In the genomic region with DNA sequence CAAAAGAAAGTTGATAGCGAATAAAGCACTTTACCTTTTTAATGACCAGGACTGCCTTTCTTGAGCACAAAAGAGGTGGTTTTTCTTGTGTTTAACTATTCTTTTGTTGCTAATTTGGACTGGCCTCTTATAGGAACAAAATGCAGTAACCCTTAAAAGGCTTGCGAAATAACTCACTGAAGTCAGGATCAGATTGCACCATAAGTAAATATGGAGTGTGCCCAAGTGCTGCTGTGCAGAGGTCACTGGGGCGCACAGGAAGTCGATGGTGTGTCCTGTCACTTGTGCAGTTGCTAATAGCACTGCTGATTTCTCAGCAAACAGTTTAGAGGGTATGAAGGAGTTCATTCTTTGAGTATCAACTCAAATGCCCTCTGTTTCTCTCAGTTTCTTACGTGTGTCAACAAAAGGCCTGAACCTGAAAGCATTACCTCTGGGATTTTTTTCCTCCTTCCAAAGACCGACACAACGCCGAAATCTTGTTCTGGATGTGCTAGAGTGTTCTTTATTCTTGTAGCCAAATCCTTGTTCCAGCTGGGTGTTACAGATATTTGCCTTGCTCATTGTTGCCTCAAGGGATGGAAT, we compare ENCODE assay signal across 1 cellular context.
TF ChIP-seq lines count a peak whose summit lies in the region.

No MANE protein-coding gene starts in this region.

TF ChIP-seq in HepG2, 621 proteins besides CTCF, POLR2A, EP300 and RAD21 (continued from another document and continues in another):
- TF ChIP-seq ZNF180 (CRISPR knock-in tag; IDR thresholded peaks at IDR 0.05; ENCODE audit: borderline replicate concordance, low read depth) (no peak), ZFX (CRISPR knock-in tag; IDR thresholded peaks at IDR 0.05; ENCODE audit: low read depth) (peak; percentile 39; the same call in 1 of the 2 replicates), ZNF724P (CRISPR knock-in tag; IDR thresholded peaks at IDR 0.05; ENCODE audit: borderline replicate concordance) (no peak), RXRA (CRISPR knock-in tag; IDR thresholded peaks at IDR 0.05) (peak; percentile 99), RARG (CRISPR knock-in tag; IDR thresholded peaks at IDR 0.05; ENCODE audit: low read depth) (no peak), HNRNPUL1 (IDR thresholded peaks at IDR 0.05; ENCODE audit: low read depth, low read length) (no peak), DR1 (CRISPR knock-in tag; IDR thresholded peaks at IDR 0.05) (no peak), CREM (IDR thresholded peaks at IDR 0.05) (peak; percentile 96), CREM (CRISPR knock-in tag; IDR thresholded peaks at IDR 0.05) (no peak), MZF1 (CRISPR knock-in tag; IDR thresholded peaks at IDR 0.05; ENCODE audit: borderline replicate concordance) (no peak), RFX1 (IDR thresholded peaks at IDR 0.05) (peak; percentile 8; the same call in 1 of the 2 replicates), GATA4 (IDR thresholded peaks at IDR 0.05; ENCODE audit: borderline replicate concordance, low read depth) (peak; percentile 84; the same call in 1 of the 2 replicates), HCFC1 (IDR thresholded peaks at IDR 0.05; ENCODE audit: low read depth, low read length) (no peak), ZFP82 (CRISPR knock-in tag; IDR thresholded peaks at IDR 0.05; ENCODE audit: borderline replicate concordance) (no peak), TOE1 (CRISPR knock-in tag; IDR thresholded peaks at IDR 0.05) (peak; percentile 89; the same call in 1 of the 2 replicates), MED8 (CRISPR knock-in tag; IDR thresholded peaks at IDR 0.05; ENCODE audit: insufficient replicate concordance) (peak; percentile 87), ZNF501 (CRISPR knock-in tag; IDR thresholded peaks at IDR 0.05) (peak; percentile 64; the same call in 1 of the 2 replicates), CBX2 (IDR thresholded peaks at IDR 0.05; ENCODE audit: low read depth, low read length) (no peak), CBX2 (CRISPR knock-in tag; IDR thresholded peaks at IDR 0.05; ENCODE audit: low read depth) (no peak), CBX5 (CRISPR knock-in tag; IDR thresholded peaks at IDR 0.05; ENCODE audit: borderline replicate concordance) (peak; percentile 98; the same call in 1 of the 2 replicates), GABPB1 (CRISPR knock-in tag; IDR thresholded peaks at IDR 0.05) (peak; percentile 81), NR2C2 (CRISPR knock-in tag; IDR thresholded peaks at IDR 0.05; ENCODE audit: borderline replicate concordance) (peak; percentile 93), MBNL3 (CRISPR knock-in tag; conservative IDR thresholded peaks at IDR 0.05) (no peak), ZNF101 (CRISPR knock-in tag; IDR thresholded peaks at IDR 0.05; ENCODE audit: borderline replicate concordance, low read depth) (peak; percentile 23; the same call in 1 of the 2 replicates), JUNB (CRISPR knock-in tag; IDR thresholded peaks at IDR 0.05; ENCODE audit: borderline replicate concordance) (no peak), SKI (IDR thresholded peaks at IDR 0.05; ENCODE audit: partially characterized antibody) (peak; percentile 73), PRMT3 (CRISPR knock-in tag; IDR thresholded peaks at IDR 0.05; ENCODE audit: borderline replicate concordance, low read depth) (no peak), ZNF790 (CRISPR knock-in tag; IDR thresholded peaks at IDR 0.05; ENCODE audit: borderline replicate concordance) (no peak), MEIS2 (CRISPR knock-in tag; IDR thresholded peaks at IDR 0.05) (peak; percentile 90; the same call in 1 of the 2 replicates), ZNF556 (CRISPR knock-in tag; IDR thresholded peaks at IDR 0.05; ENCODE audit: borderline replicate concordance) (peak; percentile 86; the same call in 1 of the 2 replicates)
- TF ChIP-seq, protein P1, sequence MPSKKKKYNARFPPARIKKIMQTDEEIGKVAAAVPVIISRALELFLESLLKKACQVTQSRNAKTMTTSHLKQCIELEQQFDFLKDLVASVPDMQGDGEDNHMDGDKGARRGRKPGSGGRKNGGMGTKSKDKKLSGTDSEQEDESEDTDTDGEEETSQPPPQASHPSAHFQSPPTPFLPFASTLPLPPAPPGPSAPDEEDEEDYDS (CRISPR knock-in tag; IDR thresholded peaks at IDR 0.05) = peak; percentile 68
- TF ChIP-seq, protein P2, sequence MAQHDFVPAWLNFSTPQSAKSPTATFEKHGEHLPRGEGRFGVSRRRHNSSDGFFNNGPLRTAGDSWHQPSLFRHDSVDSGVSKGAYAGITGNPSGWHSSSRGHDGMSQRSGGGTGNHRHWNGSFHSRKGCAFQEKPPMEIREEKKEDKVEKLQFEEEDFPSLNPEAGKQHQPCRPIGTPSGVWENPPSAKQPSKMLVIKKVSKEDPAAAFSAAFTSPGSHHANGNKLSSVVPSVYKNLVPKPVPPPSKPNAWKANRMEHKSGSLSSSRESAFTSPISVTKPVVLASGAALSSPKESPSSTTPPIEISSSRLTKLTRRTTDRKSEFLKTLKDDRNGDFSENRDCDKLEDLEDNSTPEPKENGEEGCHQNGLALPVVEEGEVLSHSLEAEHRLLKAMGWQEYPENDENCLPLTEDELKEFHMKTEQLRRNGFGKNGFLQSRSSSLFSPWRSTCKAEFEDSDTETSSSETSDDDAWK (CRISPR knock-in tag; IDR thresholded peaks at IDR 0.05) = no peak
- TF ChIP-seq, protein P3, sequence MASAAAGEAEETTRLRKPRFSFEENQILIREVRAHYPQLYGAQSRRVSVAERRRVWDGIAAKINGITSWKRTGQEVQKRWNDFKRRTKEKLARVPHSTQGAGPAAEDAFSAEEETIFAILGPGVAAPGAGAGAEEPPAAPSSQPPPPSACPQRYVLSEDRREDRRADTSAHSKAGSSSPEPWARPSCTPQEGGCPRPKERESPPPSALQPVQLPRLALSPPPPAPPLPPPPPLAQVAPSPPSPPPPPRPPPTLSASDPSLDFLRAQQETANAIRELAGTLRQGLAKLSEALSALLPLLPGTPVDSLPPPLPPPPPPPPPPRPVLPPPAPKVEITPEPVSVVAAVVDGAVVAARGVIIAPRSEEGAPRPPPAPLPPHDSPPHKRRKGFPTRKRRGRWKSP (CRISPR knock-in tag; IDR thresholded peaks at IDR 0.05) = peak; percentile 79
- TF ChIP-seq, protein P4, sequence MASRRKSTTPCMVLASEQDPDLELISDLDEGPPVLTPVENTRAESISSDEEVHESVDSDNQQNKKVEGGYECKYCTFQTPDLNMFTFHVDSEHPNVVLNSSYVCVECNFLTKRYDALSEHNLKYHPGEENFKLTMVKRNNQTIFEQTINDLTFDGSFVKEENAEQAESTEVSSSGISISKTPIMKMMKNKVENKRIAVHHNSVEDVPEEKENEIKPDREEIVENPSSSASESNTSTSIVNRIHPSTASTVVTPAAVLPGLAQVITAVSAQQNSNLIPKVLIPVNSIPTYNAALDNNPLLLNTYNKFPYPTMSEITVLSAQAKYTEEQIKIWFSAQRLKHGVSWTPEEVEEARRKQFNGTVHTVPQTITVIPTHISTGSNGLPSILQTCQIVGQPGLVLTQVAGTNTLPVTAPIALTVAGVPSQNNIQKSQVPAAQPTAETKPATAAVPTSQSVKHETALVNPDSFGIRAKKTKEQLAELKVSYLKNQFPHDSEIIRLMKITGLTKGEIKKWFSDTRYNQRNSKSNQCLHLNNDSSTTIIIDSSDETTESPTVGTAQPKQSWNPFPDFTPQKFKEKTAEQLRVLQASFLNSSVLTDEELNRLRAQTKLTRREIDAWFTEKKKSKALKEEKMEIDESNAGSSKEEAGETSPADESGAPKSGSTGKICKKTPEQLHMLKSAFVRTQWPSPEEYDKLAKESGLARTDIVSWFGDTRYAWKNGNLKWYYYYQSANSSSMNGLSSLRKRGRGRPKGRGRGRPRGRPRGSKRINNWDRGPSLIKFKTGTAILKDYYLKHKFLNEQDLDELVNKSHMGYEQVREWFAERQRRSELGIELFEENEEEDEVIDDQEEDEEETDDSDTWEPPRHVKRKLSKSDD (CRISPR knock-in tag; IDR thresholded peaks at IDR 0.05; ENCODE audit: low read depth) = peak; percentile 61; the same call in 1 of the 2 replicates
- TF ChIP-seq, protein P5, sequence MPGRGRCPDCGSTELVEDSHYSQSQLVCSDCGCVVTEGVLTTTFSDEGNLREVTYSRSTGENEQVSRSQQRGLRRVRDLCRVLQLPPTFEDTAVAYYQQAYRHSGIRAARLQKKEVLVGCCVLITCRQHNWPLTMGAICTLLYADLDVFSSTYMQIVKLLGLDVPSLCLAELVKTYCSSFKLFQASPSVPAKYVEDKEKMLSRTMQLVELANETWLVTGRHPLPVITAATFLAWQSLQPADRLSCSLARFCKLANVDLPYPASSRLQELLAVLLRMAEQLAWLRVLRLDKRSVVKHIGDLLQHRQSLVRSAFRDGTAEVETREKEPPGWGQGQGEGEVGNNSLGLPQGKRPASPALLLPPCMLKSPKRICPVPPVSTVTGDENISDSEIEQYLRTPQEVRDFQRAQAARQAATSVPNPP (CRISPR knock-in tag; IDR thresholded peaks at IDR 0.05) = peak; percentile 59; the same call in 1 of the 2 replicates
- TF ChIP-seq, protein P6, sequence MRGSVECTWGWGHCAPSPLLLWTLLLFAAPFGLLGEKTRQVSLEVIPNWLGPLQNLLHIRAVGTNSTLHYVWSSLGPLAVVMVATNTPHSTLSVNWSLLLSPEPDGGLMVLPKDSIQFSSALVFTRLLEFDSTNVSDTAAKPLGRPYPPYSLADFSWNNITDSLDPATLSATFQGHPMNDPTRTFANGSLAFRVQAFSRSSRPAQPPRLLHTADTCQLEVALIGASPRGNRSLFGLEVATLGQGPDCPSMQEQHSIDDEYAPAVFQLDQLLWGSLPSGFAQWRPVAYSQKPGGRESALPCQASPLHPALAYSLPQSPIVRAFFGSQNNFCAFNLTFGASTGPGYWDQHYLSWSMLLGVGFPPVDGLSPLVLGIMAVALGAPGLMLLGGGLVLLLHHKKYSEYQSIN (CRISPR knock-in tag; IDR thresholded peaks at IDR 0.05; ENCODE audit: borderline replicate concordance) = no peak
- TF ChIP-seq, protein P7, sequence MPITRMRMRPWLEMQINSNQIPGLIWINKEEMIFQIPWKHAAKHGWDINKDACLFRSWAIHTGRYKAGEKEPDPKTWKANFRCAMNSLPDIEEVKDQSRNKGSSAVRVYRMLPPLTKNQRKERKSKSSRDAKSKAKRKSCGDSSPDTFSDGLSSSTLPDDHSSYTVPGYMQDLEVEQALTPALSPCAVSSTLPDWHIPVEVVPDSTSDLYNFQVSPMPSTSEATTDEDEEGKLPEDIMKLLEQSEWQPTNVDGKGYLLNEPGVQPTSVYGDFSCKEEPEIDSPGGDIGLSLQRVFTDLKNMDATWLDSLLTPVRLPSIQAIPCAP (CRISPR knock-in tag; IDR thresholded peaks at IDR 0.05; ENCODE audit: low read depth) = no peak
- TF ChIP-seq, protein P8, sequence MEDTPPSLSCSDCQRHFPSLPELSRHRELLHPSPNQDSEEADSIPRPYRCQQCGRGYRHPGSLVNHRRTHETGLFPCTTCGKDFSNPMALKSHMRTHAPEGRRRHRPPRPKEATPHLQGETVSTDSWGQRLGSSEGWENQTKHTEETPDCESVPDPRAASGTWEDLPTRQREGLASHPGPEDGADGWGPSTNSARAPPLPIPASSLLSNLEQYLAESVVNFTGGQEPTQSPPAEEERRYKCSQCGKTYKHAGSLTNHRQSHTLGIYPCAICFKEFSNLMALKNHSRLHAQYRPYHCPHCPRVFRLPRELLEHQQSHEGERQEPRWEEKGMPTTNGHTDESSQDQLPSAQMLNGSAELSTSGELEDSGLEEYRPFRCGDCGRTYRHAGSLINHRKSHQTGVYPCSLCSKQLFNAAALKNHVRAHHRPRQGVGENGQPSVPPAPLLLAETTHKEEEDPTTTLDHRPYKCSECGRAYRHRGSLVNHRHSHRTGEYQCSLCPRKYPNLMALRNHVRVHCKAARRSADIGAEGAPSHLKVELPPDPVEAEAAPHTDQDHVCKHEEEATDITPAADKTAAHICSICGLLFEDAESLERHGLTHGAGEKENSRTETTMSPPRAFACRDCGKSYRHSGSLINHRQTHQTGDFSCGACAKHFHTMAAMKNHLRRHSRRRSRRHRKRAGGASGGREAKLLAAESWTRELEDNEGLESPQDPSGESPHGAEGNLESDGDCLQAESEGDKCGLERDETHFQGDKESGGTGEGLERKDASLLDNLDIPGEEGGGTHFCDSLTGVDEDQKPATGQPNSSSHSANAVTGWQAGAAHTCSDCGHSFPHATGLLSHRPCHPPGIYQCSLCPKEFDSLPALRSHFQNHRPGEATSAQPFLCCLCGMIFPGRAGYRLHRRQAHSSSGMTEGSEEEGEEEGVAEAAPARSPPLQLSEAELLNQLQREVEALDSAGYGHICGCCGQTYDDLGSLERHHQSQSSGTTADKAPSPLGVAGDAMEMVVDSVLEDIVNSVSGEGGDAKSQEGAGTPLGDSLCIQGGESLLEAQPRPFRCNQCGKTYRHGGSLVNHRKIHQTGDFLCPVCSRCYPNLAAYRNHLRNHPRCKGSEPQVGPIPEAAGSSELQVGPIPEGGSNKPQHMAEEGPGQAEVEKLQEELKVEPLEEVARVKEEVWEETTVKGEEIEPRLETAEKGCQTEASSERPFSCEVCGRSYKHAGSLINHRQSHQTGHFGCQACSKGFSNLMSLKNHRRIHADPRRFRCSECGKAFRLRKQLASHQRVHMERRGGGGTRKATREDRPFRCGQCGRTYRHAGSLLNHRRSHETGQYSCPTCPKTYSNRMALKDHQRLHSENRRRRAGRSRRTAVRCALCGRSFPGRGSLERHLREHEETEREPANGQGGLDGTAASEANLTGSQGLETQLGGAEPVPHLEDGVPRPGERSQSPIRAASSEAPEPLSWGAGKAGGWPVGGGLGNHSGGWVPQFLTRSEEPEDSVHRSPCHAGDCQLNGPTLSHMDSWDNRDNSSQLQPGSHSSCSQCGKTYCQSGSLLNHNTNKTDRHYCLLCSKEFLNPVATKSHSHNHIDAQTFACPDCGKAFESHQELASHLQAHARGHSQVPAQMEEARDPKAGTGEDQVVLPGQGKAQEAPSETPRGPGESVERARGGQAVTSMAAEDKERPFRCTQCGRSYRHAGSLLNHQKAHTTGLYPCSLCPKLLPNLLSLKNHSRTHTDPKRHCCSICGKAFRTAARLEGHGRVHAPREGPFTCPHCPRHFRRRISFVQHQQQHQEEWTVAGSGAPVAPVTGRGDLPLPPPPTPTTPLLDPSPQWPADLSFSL (CRISPR knock-in tag; IDR thresholded peaks at IDR 0.05) = peak; percentile 63; the same call in 1 of the 2 replicates
- TF ChIP-seq, protein P9, sequence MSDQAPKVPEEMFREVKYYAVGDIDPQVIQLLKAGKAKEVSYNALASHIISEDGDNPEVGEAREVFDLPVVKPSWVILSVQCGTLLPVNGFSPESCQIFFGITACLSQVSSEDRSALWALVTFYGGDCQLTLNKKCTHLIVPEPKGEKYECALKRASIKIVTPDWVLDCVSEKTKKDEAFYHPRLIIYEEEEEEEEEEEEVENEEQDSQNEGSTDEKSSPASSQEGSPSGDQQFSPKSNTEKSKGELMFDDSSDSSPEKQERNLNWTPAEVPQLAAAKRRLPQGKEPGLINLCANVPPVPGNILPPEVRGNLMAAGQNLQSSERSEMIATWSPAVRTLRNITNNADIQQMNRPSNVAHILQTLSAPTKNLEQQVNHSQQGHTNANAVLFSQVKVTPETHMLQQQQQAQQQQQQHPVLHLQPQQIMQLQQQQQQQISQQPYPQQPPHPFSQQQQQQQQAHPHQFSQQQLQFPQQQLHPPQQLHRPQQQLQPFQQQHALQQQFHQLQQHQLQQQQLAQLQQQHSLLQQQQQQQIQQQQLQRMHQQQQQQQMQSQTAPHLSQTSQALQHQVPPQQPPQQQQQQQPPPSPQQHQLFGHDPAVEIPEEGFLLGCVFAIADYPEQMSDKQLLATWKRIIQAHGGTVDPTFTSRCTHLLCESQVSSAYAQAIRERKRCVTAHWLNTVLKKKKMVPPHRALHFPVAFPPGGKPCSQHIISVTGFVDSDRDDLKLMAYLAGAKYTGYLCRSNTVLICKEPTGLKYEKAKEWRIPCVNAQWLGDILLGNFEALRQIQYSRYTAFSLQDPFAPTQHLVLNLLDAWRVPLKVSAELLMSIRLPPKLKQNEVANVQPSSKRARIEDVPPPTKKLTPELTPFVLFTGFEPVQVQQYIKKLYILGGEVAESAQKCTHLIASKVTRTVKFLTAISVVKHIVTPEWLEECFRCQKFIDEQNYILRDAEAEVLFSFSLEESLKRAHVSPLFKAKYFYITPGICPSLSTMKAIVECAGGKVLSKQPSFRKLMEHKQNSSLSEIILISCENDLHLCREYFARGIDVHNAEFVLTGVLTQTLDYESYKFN (CRISPR knock-in tag; conservative IDR thresholded peaks at IDR 0.05) = peak; percentile 99
